ENCODE assay signal across 22 cellular contexts in the genomic region with DNA sequence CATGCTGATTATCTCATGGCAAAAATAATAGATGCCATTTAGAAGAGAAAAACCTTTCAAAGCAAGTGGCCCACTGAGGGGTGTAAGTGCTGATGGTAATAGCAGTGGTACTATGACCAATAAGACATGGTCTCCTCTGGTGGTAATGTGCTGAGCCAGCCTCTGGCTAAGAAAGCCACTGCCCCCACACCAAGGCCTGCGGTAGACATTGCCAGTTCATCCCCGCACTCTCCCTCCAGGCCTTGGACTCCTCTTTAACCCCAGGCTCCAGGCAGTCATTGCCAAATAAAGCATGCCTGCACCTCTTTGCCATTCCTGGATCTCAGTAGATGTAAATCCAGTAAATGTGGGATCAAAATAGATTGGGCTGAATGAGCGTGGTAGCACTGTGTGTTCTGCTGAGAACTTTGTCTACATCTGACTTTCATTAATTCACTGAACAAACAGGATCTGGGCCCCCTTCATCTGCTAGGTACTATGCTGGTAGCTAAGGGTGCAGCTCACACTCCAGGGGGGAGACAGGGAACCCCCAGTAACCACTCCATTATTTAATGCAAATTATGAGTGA.
DNase-seq lines count a peak whose midpoint lies in the region; ATAC-seq lines count a peak whose summit lies in the region.
"Had no signal": no experiment of that assay in that cellular context is flagged by ENCODE, and none has a peak within 500 bp of the region (broad histone marks: within the 10 kb centered on the region; RNA-seq: fewer than 3 reads in every experiment).

No MANE protein-coding gene starts in this region.

- no peak for ATAC-seq in stimulated activated naive CD8-positive, alpha-beta T cell treated with anti-CD3 and anti-CD28 coated beads, Interleukin-15, Interleukin-2, amounts not matched to agents 100 U/mL and 50 U/mL, for 24 hours
- no peak for ATAC-seq in central memory CD8-positive, alpha-beta T cell (replicated peaks; ENCODE audit: extremely low read depth, poor library complexity, severe bottlenecking)
- peak; percentile 36 for ATAC-seq in stimulated activated naive CD8-positive, alpha-beta T cell treated with anti-CD3 and anti-CD28 coated beads, Interleukin-15, amount 100 ng/mL, for 72 hours
- ATAC-seq in HG03520 (IDR thresholded peaks at IDR 0.05; ENCODE audit: unreplicated experiment): no peak
- ATAC-seq: lower lobe of right lung, mucosa of descending colon had no signal

- H3K4me3 Mint-ChIP-seq in T-helper 1 cell treated with Interleukin-12 subunit alpha and Interleukin-12 subunit beta and Interleukin-4 antibody, amounts not matched to agents 30 μg/mL and 1 μg/mL, for 36 hours: no peak overlapping the region
- peak overlapping the region; percentile 51 for H3K4me3 Mint-ChIP-seq in stimulated activated naive CD8-positive, alpha-beta T cell treated with anti-CD3 and anti-CD28 coated beads, Interleukin-15, Interleukin-2, amounts not matched to agents 100 ng/mL and 50 ng/mL, for 24 hours
- H3K4me3 Mint-ChIP-seq in central memory CD8-positive, alpha-beta T cell: peak overlapping the region; percentile 59
- H3K4me3 Mint-ChIP-seq in stimulated activated naive CD8-positive, alpha-beta T cell treated with anti-CD3 and anti-CD28 coated beads, Interleukin-15, amount 100 ng/mL, for 72 hours: peak overlapping the region; percentile 89

- peaks cover 43% of the 10 kb centered on the region for H3K36me3 Mint-ChIP-seq in T-helper 1 cell treated with Interleukin-12 subunit alpha and Interleukin-12 subunit beta and Interleukin-4 antibody, amounts not matched to agents 30 μg/mL and 1 μg/mL, for 36 hours (ENCODE audit: low read depth)
- H3K36me3 Mint-ChIP-seq in stimulated activated naive CD8-positive, alpha-beta T cell treated with anti-CD3 and anti-CD28 coated beads, Interleukin-15, Interleukin-2, amounts not matched to agents 100 ng/mL and 50 ng/mL, for 24 hours (ENCODE audit: low read depth): peaks cover 31% of the 10 kb centered on the region
- H3K36me3 Mint-ChIP-seq in central memory CD8-positive, alpha-beta T cell (ENCODE audit: insufficient read depth): peaks cover 51% of the 10 kb centered on the region

- no peak for DNase-seq in T-helper 1 cell
- no peak for DNase-seq in stimulated activated naive CD8-positive, alpha-beta T cell treated with anti-CD3 and anti-CD28 coated beads, Interleukin-15, Interleukin-2, amounts not matched to agents 100 U/mL and 50 U/mL, for 24 hours
- DNase-seq in central memory CD8-positive, alpha-beta T cell (ENCODE audit: low spot score in 2 of 2): no peak
- DNase-seq in stimulated activated naive CD8-positive, alpha-beta T cell treated with anti-CD3 and anti-CD28 coated beads, Interleukin-15, amount 100 ng/mL, for 72 hours: no peak
- DNase-seq in NCI-H187 treated with DMSO at 0.1 percent for 48 hours (lab: John Stamatoyannopoulos, UW): no peak
- DNase-seq: activated gamma-delta T cell; central memory CD4-positive, alpha-beta T cell; dermis blood vessel endothelial cell; DMS53; GDM1; lower lobe of right lung; mucosa of descending colon; NCI-H2029; NCI-H2227 treated with DMSO at 0.1 percent for 48 hours; NCI-H748 treated with DMSO at 0.1 percent for 48 hours; RPMI8226; substantia nigra; upper lobe of left lung; WERI-Rb-1 had no signal

- no peaks in the 10 kb centered on the region for H3K9me3 Mint-ChIP-seq in T-helper 1 cell treated with Interleukin-12 subunit alpha and Interleukin-12 subunit beta and Interleukin-4 antibody, amounts not matched to agents 30 μg/mL and 1 μg/mL, for 36 hours
- H3K9me3 Mint-ChIP-seq in stimulated activated naive CD8-positive, alpha-beta T cell treated with anti-CD3 and anti-CD28 coated beads, Interleukin-15, Interleukin-2, amounts not matched to agents 100 ng/mL and 50 ng/mL, for 24 hours: no peaks in the 10 kb centered on the region
- no peaks in the 10 kb centered on the region for H3K9me3 Mint-ChIP-seq in central memory CD8-positive, alpha-beta T cell
- no peaks in the 10 kb centered on the region for H3K9me3 Mint-ChIP-seq in stimulated activated naive CD8-positive, alpha-beta T cell treated with anti-CD3 and anti-CD28 coated beads, Interleukin-15, amount 100 ng/mL, for 72 hours

- H3K4me1 Mint-ChIP-seq in T-helper 1 cell treated with Interleukin-12 subunit alpha and Interleukin-12 subunit beta and Interleukin-4 antibody, amounts not matched to agents 30 μg/mL and 1 μg/mL, for 36 hours (ENCODE audit: low read depth): peaks cover 92% of the 10 kb centered on the region
- peaks cover 97% of the 10 kb centered on the region for H3K4me1 Mint-ChIP-seq in stimulated activated naive CD8-positive, alpha-beta T cell treated with anti-CD3 and anti-CD28 coated beads, Interleukin-15, Interleukin-2, amounts not matched to agents 100 ng/mL and 50 ng/mL, for 24 hours (ENCODE audit: low read depth)
- H3K4me1 Mint-ChIP-seq in central memory CD8-positive, alpha-beta T cell: peaks cover 87% of the 10 kb centered on the region
- H3K4me1 Mint-ChIP-seq in stimulated activated naive CD8-positive, alpha-beta T cell treated with anti-CD3 and anti-CD28 coated beads, Interleukin-15, amount 100 ng/mL, for 72 hours: peaks cover 100% of the 10 kb centered on the region

- H3K27me3 Mint-ChIP-seq in T-helper 1 cell treated with Interleukin-12 subunit alpha and Interleukin-12 subunit beta and Interleukin-4 antibody, amounts not matched to agents 30 μg/mL and 1 μg/mL, for 36 hours (ENCODE audit: low read depth): no peaks in the 10 kb centered on the region
- no peaks in the 10 kb centered on the region for H3K27me3 Mint-ChIP-seq in stimulated activated naive CD8-positive, alpha-beta T cell treated with anti-CD3 and anti-CD28 coated beads, Interleukin-15, Interleukin-2, amounts not matched to agents 100 ng/mL and 50 ng/mL, for 24 hours
- no peaks in the 10 kb centered on the region for H3K27me3 Mint-ChIP-seq in central memory CD8-positive, alpha-beta T cell
- no peaks in the 10 kb centered on the region for H3K27me3 Mint-ChIP-seq in stimulated activated naive CD8-positive, alpha-beta T cell treated with anti-CD3 and anti-CD28 coated beads, Interleukin-15, amount 100 ng/mL, for 72 hours

- H3K27ac Mint-ChIP-seq in T-helper 1 cell treated with Interleukin-12 subunit alpha and Interleukin-12 subunit beta and Interleukin-4 antibody, amounts not matched to agents 30 μg/mL and 1 μg/mL, for 36 hours: peak overlapping the region; percentile 62
- H3K27ac Mint-ChIP-seq in stimulated activated naive CD8-positive, alpha-beta T cell treated with anti-CD3 and anti-CD28 coated beads, Interleukin-15, Interleukin-2, amounts not matched to agents 100 ng/mL and 50 ng/mL, for 24 hours: peak overlapping the region; percentile 100
- H3K27ac Mint-ChIP-seq in central memory CD8-positive, alpha-beta T cell (ENCODE audit: low read depth): peak overlapping the region; percentile 97
- H3K27ac Mint-ChIP-seq in stimulated activated naive CD8-positive, alpha-beta T cell treated with anti-CD3 and anti-CD28 coated beads, Interleukin-15, amount 100 ng/mL, for 72 hours: peak overlapping the region; percentile 88 to 94
